In genomic region chr15:67854358-67854757, GRCh38 we compare ENCODE assay signal across 18 cellular contexts. TPM values are rescaled to one million over a fixed set of nuclear protein-coding genes. Genes with fewer than 3 reads are reported as not detected.
DNase-seq lines count a peak whose midpoint lies in the region; ATAC-seq, FAIRE-seq and TF ChIP-seq lines count a peak whose summit lies in the region.
"Had no signal": no experiment of that assay in that cellular context is flagged by ENCODE, and none has a peak within 500 bp of the region (broad histone marks: within the 10 kb centered on the region; RNA-seq: fewer than 3 reads in every experiment).

No MANE protein-coding gene starts in this region.

- H3K9ac ChIP-seq in K562 (ENCODE audit: insufficient read depth in 1 of 2, low read depth in 2 of 2, low read length in 2 of 2), result peak overlapping the region in 1 of 2 experiments; percentile 81; a peak in 1 of 4 replicates
- H3K9ac ChIP-seq in neural progenitor cell, result no peak overlapping the region

- TF ChIP-seq CTCF in OCI-LY7 (conservative IDR thresholded peaks at IDR 0.05; ENCODE audit: low read length), result no peak
- no peak for TF ChIP-seq CTCF in K562 (IDR thresholded peaks at IDR 0.05 in 2 of 3, conservative IDR thresholded peaks at IDR 0.05 in 1 of 3; ENCODE audit: insufficient read depth in 2 of 3, low read depth in 1 of 3, low read length in 3 of 3)
- no peak for TF ChIP-seq CTCF in neural progenitor cell (IDR thresholded peaks at IDR 0.05)
- TF ChIP-seq CTCF in HFFc6 (IDR thresholded peaks at IDR 0.05), result no peak

- TF ChIP-seq RAD21 in Ishikawa (IDR thresholded peaks at IDR 0.05; ENCODE audit: low read depth) (no peak), K562 (CRISPR knock-in tag; conservative IDR thresholded peaks at IDR 0.05 in 1 of 2, IDR thresholded peaks at IDR 0.05 in 1 of 2) (no peak)

- in situ Hi-C loops in K562 (cut with MboI), result no loop called here

- no TSS peak for BruUV-seq in OCI-LY7 (replicated peaks; lab: Mats Ljungman, UMichigan)
- no TSS peak for BruUV-seq in K562 (replicated peaks; lab: Mats Ljungman, UMichigan)

- H3K9me2 ChIP-seq in OCI-LY7 (ENCODE audit: insufficient read depth, low read length), result no peaks in the 10 kb centered on the region

- no peak for TF ChIP-seq EP300 in Ishikawa (IDR thresholded peaks at IDR 0.05; ENCODE audit: borderline replicate concordance)
- TF ChIP-seq EP300 in K562 (IDR thresholded peaks at IDR 0.05; ENCODE audit: low read length), result no peak

- H3K4me2 ChIP-seq in OCI-LY7 (ENCODE audit: low read length) (peak overlapping the region; percentile 85), K562 (ENCODE audit: insufficient read depth, low read length) (no peak overlapping the region), neural progenitor cell (no peak overlapping the region)

- H4K20me1 ChIP-seq in OCI-LY7 (ENCODE audit: insufficient read depth, low read length) (no peaks in the 10 kb centered on the region), K562 (replicated peaks; ENCODE audit: control insufficient read depth, insufficient read depth, low read length) (no peaks in the 10 kb centered on the region), neural progenitor cell (ENCODE audit: low read depth) (no peaks in the 10 kb centered on the region)

- H3F3A ChIP-seq in neural progenitor cell (ENCODE audit: low read depth), result no peaks in the 10 kb centered on the region

- no peak for FAIRE-seq in K562 (lab: Jason Lieb, UNC)
- FAIRE-seq: D721Med had no signal

- H3K4me1 Mint-ChIP-seq in neural progenitor cell (peaks cover 36% of the 10 kb centered on the region), HFFc6 (ENCODE audit: low read depth) (peaks cover 12% of the 10 kb centered on the region)

- H3K79me2 ChIP-seq in OCI-LY7 (ENCODE audit: insufficient read depth, low read depth, low read length), result no peaks in the 10 kb centered on the region
- H3K79me2 ChIP-seq in K562 (ENCODE audit: control insufficient read depth, insufficient read depth, low read length), result no peaks in the 10 kb centered on the region
- H3K79me2 ChIP-seq in neural progenitor cell (ENCODE audit: low read depth), result no peaks in the 10 kb centered on the region

- DNase-seq in OCI-LY7 (ENCODE audit: low spot score) (peak; percentile 46), K562 (ENCODE audit: extremely low read depth in 1 of 4, low spot score in 3 of 4) (peak in 1 of 4 experiments; percentile 27), neural progenitor cell (ENCODE audit: low spot score) (no peak), HFFc6 (no peak), ureter (ENCODE audit: low spot score) (no peak), NCI-H1105 treated with DMSO at 0.1 percent for 48 hours (lab: John Stamatoyannopoulos, UW) (no peak)
- DNase-seq: GF-D8, IMR-90, NCI-H1048, NCI-H1694, NCI-H2107 had no signal

- peaks cover under 1% of the 10 kb centered on the region for H3K9me3 Mint-ChIP-seq in neural progenitor cell
- no peaks in the 10 kb centered on the region for H3K9me3 Mint-ChIP-seq in HFFc6
- H3K9me3 Mint-ChIP-seq: CD8-positive, alpha-beta T cell had no signal

- no peaks in the 10 kb centered on the region for H3K9me1 ChIP-seq in K562 (ENCODE audit: control insufficient read depth, insufficient read depth, low read length)

- H3K27me3 ChIP-seq in K562 (ENCODE audit: control insufficient read depth in 2 of 2, insufficient read depth in 2 of 2, low read length in 2 of 2) (no peaks in the 10 kb centered on the region), neural progenitor cell (no peaks in the 10 kb centered on the region)

- no peak for TF ChIP-seq POLR2A in K562 (conservative IDR thresholded peaks at IDR 0.05)

- peaks cover 8% of the 10 kb centered on the region; the same call in 1 of the 2 replicates for H3K9me3 ChIP-seq in OCI-LY7 (ENCODE audit: low read length)
- H3K9me3 ChIP-seq in K562 (replicated peaks; ENCODE audit: control insufficient read depth, insufficient read depth, low read depth, low read length), result no peaks in the 10 kb centered on the region
- H3K9me3 ChIP-seq in neural progenitor cell (ENCODE audit: low read depth), result no peaks in the 10 kb centered on the region

- H3K4me3 Mint-ChIP-seq in neural progenitor cell, result no peak overlapping the region
- H3K4me3 Mint-ChIP-seq in HFFc6, result no peak overlapping the region
- H3K4me3 Mint-ChIP-seq: CD8-positive, alpha-beta T cell had no signal

- CTCF ChIA-PET in OCI-LY7 (lab: Charles Lee; ENCODE audit: unreplicated experiment), result no interaction called here
- CTCF ChIA-PET in K562 (lab: Yijun Ruan, JAX; ENCODE audit: low intra/inter-chr PET ratio), result no interaction called here

- H3K4me3 ChIP-seq in OCI-LY7 (ENCODE audit: low read depth, low read length, poor library complexity, severe bottlenecking) (peak overlapping the region; percentile 58), K562 (no peak overlapping the region), neural progenitor cell (no peak overlapping the region)

- peak; percentile 30 for ATAC-seq in K562
- ATAC-seq: CD8-positive, alpha-beta T cell had no signal

- peaks cover 15% of the 10 kb centered on the region for H3K27me3 Mint-ChIP-seq in neural progenitor cell (ENCODE audit: insufficient read depth, low read depth)
- peaks cover 6% of the 10 kb centered on the region; the same call in 1 of the 2 replicates for H3K27me3 Mint-ChIP-seq in HFFc6 (ENCODE audit: insufficient read depth)

- H3K4me1 ChIP-seq in OCI-LY7 (ENCODE audit: insufficient read depth, low read length, poor library complexity, severe bottlenecking) (peaks cover 87% of the 10 kb centered on the region), K562 (replicated peaks in 1 of 2; ENCODE audit: control insufficient read depth in 2 of 2, insufficient read depth in 2 of 2, low read length in 2 of 2) (peaks cover 13% of the 10 kb centered on the region in 2 experiments; a peak in 4 of 5 replicates), neural progenitor cell (peaks cover 3% of the 10 kb centered on the region)

- intact Hi-C loops in OCI-LY7 (cut with micrococcal nuclease; ENCODE audit: unreplicated experiment) (no loop called here), K562 (cut with micrococcal nuclease) (no loop called here)

- H3K36me3 Mint-ChIP-seq in neural progenitor cell (no peaks in the 10 kb centered on the region), HFFc6 (ENCODE audit: low read depth) (no peaks in the 10 kb centered on the region)
- H3K36me3 Mint-ChIP-seq: CD8-positive, alpha-beta T cell had no signal

- H3K36me3 ChIP-seq in OCI-LY7 (ENCODE audit: insufficient read depth, low read length) (no peaks in the 10 kb centered on the region; the same call in 1 of the 2 replicates), K562 (ENCODE audit: control insufficient read depth, insufficient read depth, low read length) (no peaks in the 10 kb centered on the region), neural progenitor cell (no peaks in the 10 kb centered on the region)

- peak overlapping the region; percentile 75 for H3K27ac ChIP-seq in OCI-LY7 (ENCODE audit: low read depth, low read length, poor library complexity, severe bottlenecking)
- H3K27ac ChIP-seq in K562 (ENCODE audit: extremely low read depth, low read depth, low read length), result no peak overlapping the region
- no peak overlapping the region for H3K27ac ChIP-seq in neural progenitor cell
- H3K27ac ChIP-seq: RWPE1 had no signal

- POLR2A ChIA-PET in OCI-LY7 (lab: Charles Lee), result interaction anchor here (1.0 to 2.6 kb wide), 4 partner anchors 9 to 342 kb away, joined by 3 to 16 read pairs (median 4); no protein-coding TSS in a partner anchor
- POLR2A ChIA-PET in K562 (lab: Yijun Ruan, JAX), result no interaction called here

- WGBS in K562 (ENCODE audit: insufficient coverage, low coverage, missing lambda C conversion rate), result 60% methylated on average over 1 of the region's 1 CpG

- peak overlapping the region; percentile 90 for H3K27ac Mint-ChIP-seq in neural progenitor cell
- H3K27ac Mint-ChIP-seq in HFFc6, result no peak overlapping the region
- H3K27ac Mint-ChIP-seq: CD8-positive, alpha-beta T cell had no signal

- H2AFZ ChIP-seq in OCI-LY7 (ENCODE audit: low read length), result peak overlapping the region; percentile 91
- H2AFZ ChIP-seq in K562 (ENCODE audit: low read depth, low read length), result peak overlapping the region; percentile 79
- no peak overlapping the region for H2AFZ ChIP-seq in neural progenitor cell (replicated peaks)

RNA-seq across cellular contexts. Expression of gene RNU6-1, which starts 14.5 kb away (rescaled TPM):
- total RNA-seq in OCI-LY7 (2014; rRNA removed; shearing (Covaris generic)), result not detected in 2 replicates
- total RNA-seq in OCI-LY7 (2022) (not detected in 2 replicates), K562 (2014; rRNA removed) (not detected in 2 replicates), K562 (2014; rRNA removed; fragmentation: Illumina TruSeq; extraction: Trizol) (not detected in 2 replicates), K562 (2015; rRNA removed; fragmentation: Illumina TruSeq; extraction: Trizol) (not detected in 2 replicates), K562 (2021) (not detected in 2 replicates), neural progenitor cell (ENCODE audit: low replicate concordance) (not detected in 2 replicates), ureter (not detected)
- not detected in 2 replicates for total RNA-seq in K562 (2011; cell fraction: chromatin; rRNA removed; ENCODE audit: low replicate concordance)
- not detected in 2 replicates for total RNA-seq in K562 (2011; cell fraction: nucleolus; rRNA removed)
- total RNA-seq in K562 (2011; cell fraction: nucleoplasm; rRNA removed), result not detected in 2 replicates
- polyA plus RNA-seq in K562 (2011; rRNA removed) (not detected in 2 replicates), K562 (2014; fragmentation: Illumina TruSeq; extraction: Trizol) (not detected in 2 replicates), K562 (2014; fragmentation: Nextera tagmentation; extraction: Ambion mirVana) (not detected), K562 (2014; rRNA removed) (not detected in 2 replicates)
- not detected in 2 replicates for polyA plus RNA-seq in K562 (2011; cell fraction: cytosol; rRNA removed)
- polyA plus RNA-seq in K562 (2011; cell fraction: nucleus; rRNA removed), result not detected in 2 replicates
- not detected in 2 replicates for polyA plus RNA-seq in K562 (2012)
- polyA minus RNA-seq in K562 (2011; rRNA and poly(A)+ RNA removed), result under 0.01 TPM in 2 replicates
- 667 TPM in 1 of 2 replicates, not detected in the other for polyA minus RNA-seq in K562 (2011; cell fraction: cytosol; rRNA and poly(A)+ RNA removed)
- polyA minus RNA-seq in K562 (2011; cell fraction: nucleus; rRNA and poly(A)+ RNA removed), result under 0.01 TPM in 1 of 2 replicates, not detected in the other
- not detected for total RNA-seq in HFFc6 (2021; fragmentation: NEBNext Ultra II Directional; extraction: Animal tissue kit (Norgen Biotek cat#: 25700))
- total RNA-seq: CD8-positive, alpha-beta T cell; H4; IMR-90; SK-MEL-5 had no signal
- polyA plus RNA-seq: BJ, IMR-90 had no signal

RNA-seq across cellular contexts. Expression of gene SKOR1, which starts 29.0 kb away (rescaled TPM):
- 1.1 and 1.5 TPM in 2 replicates for total RNA-seq in OCI-LY7 (2014; rRNA removed; shearing (Covaris generic))
- total RNA-seq in OCI-LY7 (2022) (1.0 and 1.6 TPM in 2 replicates), K562 (2014; rRNA removed) (0.12 and 0.41 TPM in 2 replicates), K562 (2014; rRNA removed; fragmentation: Illumina TruSeq; extraction: Trizol) (not detected in 2 replicates), K562 (2015; rRNA removed; fragmentation: Illumina TruSeq; extraction: Trizol) (0.07 TPM in 1 of 2 replicates, not detected in the other), K562 (2021) (0.31 TPM in 2 replicates), neural progenitor cell (ENCODE audit: low replicate concordance) (0.09 and 0.51 TPM in 2 replicates), ureter (0.60 TPM)
- total RNA-seq in K562 (2011; cell fraction: chromatin; rRNA removed; ENCODE audit: low replicate concordance), result 0.12 and 0.25 TPM in 2 replicates
- 0.17 TPM in 1 of 2 replicates, not detected in the other for total RNA-seq in K562 (2011; cell fraction: nucleolus; rRNA removed)
- total RNA-seq in K562 (2011; cell fraction: nucleoplasm; rRNA removed), result 0.07 TPM in 1 of 2 replicates, not detected in the other
- polyA plus RNA-seq in K562 (2011; rRNA removed) (0.04 and 0.08 TPM in 2 replicates), K562 (2014; fragmentation: Illumina TruSeq; extraction: Trizol) (0.04 and 0.07 TPM in 2 replicates), K562 (2014; fragmentation: Nextera tagmentation; extraction: Ambion mirVana) (not detected), K562 (2014; rRNA removed) (0.11 and 0.23 TPM in 2 replicates)
- polyA plus RNA-seq in K562 (2011; cell fraction: cytosol; rRNA removed), result 0.01 and 0.07 TPM in 2 replicates
- polyA plus RNA-seq in K562 (2011; cell fraction: nucleus; rRNA removed), result 0.18 and 0.22 TPM in 2 replicates
- polyA plus RNA-seq in K562 (2012), result 0.13 and 0.43 TPM in 2 replicates
- 0.07 and 0.12 TPM in 2 replicates for polyA minus RNA-seq in K562 (2011; rRNA and poly(A)+ RNA removed)
- polyA minus RNA-seq in K562 (2011; cell fraction: cytosol; rRNA and poly(A)+ RNA removed), result 0.36 TPM in 1 of 2 replicates, not detected in the other
- 0.13 and 0.33 TPM in 2 replicates for polyA minus RNA-seq in K562 (2011; cell fraction: nucleus; rRNA and poly(A)+ RNA removed)
- total RNA-seq in HFFc6 (2021; fragmentation: NEBNext Ultra II Directional; extraction: Animal tissue kit (Norgen Biotek cat#: 25700)), result under 1 TPM in 5 of 6 experiments, not detected in 1; 0.05 to 0.13 (median 0.09) TPM
- total RNA-seq: H4, IMR-90, SK-MEL-5 had no signal
